In the genomic region with DNA sequence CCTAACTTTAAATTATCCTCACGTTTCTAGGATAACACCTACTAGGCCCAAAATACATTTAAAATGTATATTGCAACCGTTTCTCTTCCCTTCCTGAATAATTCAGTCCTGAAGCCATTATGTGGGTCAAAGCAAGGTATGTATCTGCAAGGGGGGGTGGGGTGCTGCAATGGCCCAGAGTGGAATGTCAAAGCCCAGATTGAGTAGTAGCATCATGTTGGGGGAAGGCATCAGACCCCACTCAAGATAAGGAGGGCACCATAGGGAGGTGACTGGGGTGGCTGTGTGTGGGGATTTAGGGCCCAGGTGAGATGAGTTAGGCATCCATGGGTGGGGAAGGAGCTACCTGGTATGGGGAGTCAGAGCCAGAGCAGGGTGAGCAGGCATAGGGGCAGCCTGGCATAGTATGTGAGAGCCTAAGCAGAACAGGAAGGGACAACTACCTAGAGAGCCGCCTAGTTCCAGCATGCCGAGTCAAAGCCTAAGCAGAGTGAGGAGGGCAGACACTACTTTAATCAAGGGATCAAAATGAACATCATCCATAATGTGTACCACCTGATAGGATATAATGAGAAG, we compare ENCODE assay signal across 15 cellular contexts.
"Had no signal": no experiment of that assay in that cellular context is flagged by ENCODE, and none has a peak within 500 bp of the region (broad histone marks: within the 10 kb centered on the region; RNA-seq: fewer than 3 reads in every experiment).

No MANE protein-coding gene starts in this region.

- H3K4me3 ChIP-seq: breast epithelium, gastrocnemius medialis, left lung, sigmoid colon had no signal

- H3K36me3 ChIP-seq: breast epithelium, gastrocnemius medialis, left lung, sigmoid colon had no signal

- H3K27ac Mint-ChIP-seq: activated CD8-positive, alpha-beta T cell treated with anti-CD3 and anti-CD28 coated beads, Interleukin-2, amount 10 ng/mL, durations not matched to agents 7 days and 5 days; activated naive CD8-positive, alpha-beta T cell treated with anti-CD3 and anti-CD28 coated beads for 36 hours; nephron progenitor cell had no signal

- H3K4me1 ChIP-seq: breast epithelium had no signal

- FAIRE-seq: colon, endothelial cell of umbilical vein had no signal

- H3K27me3 Mint-ChIP-seq: activated naive CD8-positive, alpha-beta T cell treated with anti-CD3 and anti-CD28 coated beads for 36 hours had no signal

- H3K4me3 Mint-ChIP-seq: activated CD8-positive, alpha-beta T cell treated with anti-CD3 and anti-CD28 coated beads, Interleukin-2, amount 10 ng/mL, durations not matched to agents 7 days and 5 days; activated naive CD8-positive, alpha-beta T cell treated with anti-CD3 and anti-CD28 coated beads for 36 hours; nephron progenitor cell had no signal

- ATAC-seq: activated CD8-positive, alpha-beta T cell treated with anti-CD3 and anti-CD28 coated beads, Interleukin-2, amount 10 ng/mL, durations not matched to agents 7 days and 5 days; gastrocnemius medialis; left lung had no signal

- DNase-seq: activated CD4-positive, alpha-beta T cell treated with anti-CD3 and anti-CD28 coated beads for 1 hour; activated CD8-positive, alpha-beta memory T cell treated with anti-CD3 and anti-CD28 coated beads, Interleukin-2, amount 50 U/mL, for 48 hours; activated CD8-positive, alpha-beta T cell treated with anti-CD3 and anti-CD28 coated beads, Interleukin-2, amount 10 ng/mL, durations not matched to agents 7 days and 5 days; activated naive CD8-positive, alpha-beta T cell treated with anti-CD3 and anti-CD28 coated beads for 36 hours; anterior cingulate cortex; gastrocnemius medialis; islet precursor cell; left lung; mesenchymal stem cell; nephron progenitor cell; sigmoid colon; stimulated activated naive CD4-positive, alpha-beta T cell treated with Interleukin-2 at 50 U/mL for 16 hours had no signal

- H3K27me3 ChIP-seq: breast epithelium, gastrocnemius medialis, left lung, sigmoid colon had no signal

- H3K9me3 Mint-ChIP-seq: activated naive CD8-positive, alpha-beta T cell treated with anti-CD3 and anti-CD28 coated beads for 36 hours had no signal

- H3K9me3 ChIP-seq: breast epithelium, gastrocnemius medialis, left lung, sigmoid colon had no signal

- H3K27ac ChIP-seq: breast epithelium, gastrocnemius medialis, left lung, sigmoid colon had no signal
